In genomic region chr12:30863839-30864238, GRCh38 we compare ENCODE assay signal across 19 cellular contexts.
"Had no signal": no experiment of that assay in that cellular context is flagged by ENCODE, and none has a peak within 500 bp of the region (broad histone marks: within the 10 kb centered on the region; RNA-seq: fewer than 3 reads in every experiment).

No MANE protein-coding gene starts in this region.

- H3K4me1 ChIP-seq: SJSA1 had no signal

- H3K27me3 ChIP-seq: SJSA1 had no signal

- FAIRE-seq: RCC 7860 had no signal

- H3K9me3 ChIP-seq: SJSA1 had no signal

- H3K4me3 ChIP-seq: SJSA1, SK-N-MC had no signal

- H3K27ac ChIP-seq: HL-60, SJSA1, SK-N-MC had no signal

- DNase-seq: KBM-7, MV-4-11, NCI-H1048, NCI-H1105, NCI-H1417, NCI-H1436 treated with DMSO at 0.1 percent for 48 hours, NCI-H1930, NCI-H2081, NCI-H2107, NCI-H2227 treated with DMSO at 0.1 percent for 48 hours, NCI-H526 treated with DMSO at 0.1 percent for 48 hours, NCI-H748 treated with DMSO at 0.1 percent for 48 hours, Right ventricle myocardium superior, RPMI8226, SIG-M5 had no signal

- H3K36me3 ChIP-seq: SJSA1 had no signal
